In genomic region chr12:6535960-6536847, GRCh38 we compare ENCODE assay signal across 8 cellular contexts. TPM values are rescaled to one million over a fixed set of nuclear protein-coding genes. Genes with fewer than 3 reads are reported as not detected.
DNase-seq lines count a peak whose midpoint lies in the region; TF ChIP-seq lines count a peak whose summit lies in the region.

No MANE protein-coding gene starts in this region.

- H3K36me3 ChIP-seq in KOPT-K1 (ENCODE audit: insufficient read depth, low read length): peaks cover 80% of the 10 kb centered on the region
- H3K36me3 ChIP-seq in mucosa of rectum (ENCODE audit: control insufficient read depth in 2 of 2, insufficient read depth in 2 of 2, low read length in 2 of 2): peaks cover 32 to 36% of the 10 kb centered on the region in 2 donors

- H3K27me3 ChIP-seq in mucosa of rectum (ENCODE audit: control insufficient read depth in 2 of 2, insufficient read depth in 2 of 2, low read length in 2 of 2): no peaks in the 10 kb centered on the region

- peak overlapping the region; percentile 99 for H3K27ac ChIP-seq in KOPT-K1 (ENCODE audit: low read depth, low read length, poor library complexity, severe bottlenecking)
- peak overlapping the region; percentile 94 to 98 for H3K27ac ChIP-seq in mucosa of rectum (ENCODE audit: low read depth in 2 of 2, low read length in 2 of 2)

- H3K36me3 Mint-ChIP-seq in brain: peaks cover 51% of the 10 kb centered on the region

- peaks cover 6% of the 10 kb centered on the region for H3K27me3 Mint-ChIP-seq in brain

- H3K4me3 ChIP-seq in AG09309 (ENCODE audit: control insufficient read depth, low read depth, low read length): peak overlapping the region; percentile 99
- peak overlapping the region; percentile 93 to 94 for H3K4me3 ChIP-seq in mucosa of rectum (ENCODE audit: low read length in 2 of 2)

- H3K9me3 ChIP-seq in KOPT-K1 (ENCODE audit: insufficient read depth, low read length, poor library complexity, severe bottlenecking) (no peaks in the 10 kb centered on the region), mucosa of rectum (ENCODE audit: control insufficient read depth in 2 of 2, low read length in 2 of 2) (no peaks in the 10 kb centered on the region)

- H3K4me1 Mint-ChIP-seq in brain: peaks cover 77% of the 10 kb centered on the region

- peak overlapping the region; percentile 89 to 97 (median 94) for H3K4me3 Mint-ChIP-seq in brain

- DNase-seq in AG09309 (ENCODE audit: low read depth) (no peak), NCI-H748 treated with DMSO at 0.1 percent for 48 hours (lab: John Stamatoyannopoulos, UW) (no peak), NOMO-1 (lab: John Stamatoyannopoulos, UW; ENCODE audit: unreplicated experiment in 2 of 2) (no peak), NCI-H748 (lab: John Stamatoyannopoulos, UW; ENCODE audit: unreplicated experiment) (no peak), NCI-H510A treated with DMSO at 0.1 percent for 48 hours (lab: John Stamatoyannopoulos, UW) (no peak)

- peak overlapping the region; percentile 95 to 100 (median 100) for H3K27ac Mint-ChIP-seq in brain

- peak overlapping the region; percentile 26 to 94 for H3K9ac ChIP-seq in mucosa of rectum (ENCODE audit: low read depth in 1 of 2, low read length in 2 of 2)

- no peaks in the 10 kb centered on the region for H3K9me3 Mint-ChIP-seq in brain

- TF ChIP-seq CTCF in AG09309 (IDR thresholded peaks at IDR 0.05; ENCODE audit: control insufficient read depth, insufficient read depth, low read depth, low read length, missing control alignments): no peak
- TF ChIP-seq CTCF in brain (conservative IDR thresholded peaks at IDR 0.05): no peak

- peaks cover 61 to 65% of the 10 kb centered on the region in 2 donors for H3K4me1 ChIP-seq in mucosa of rectum (ENCODE audit: control insufficient read depth in 2 of 2, insufficient read depth in 2 of 2, low read length in 2 of 2)

RNA-seq across cellular contexts. Expression of gene GAPDH, which starts 1.9 kb away (rescaled TPM):
- polyA plus RNA-seq in brain (ENCODE audit: insufficient read depth, low read depth, low replicate concordance): 4,992 TPM

RNA-seq across cellular contexts. Expression of gene IFFO1, which starts 19.6 kb away (rescaled TPM):
- polyA plus RNA-seq in brain (ENCODE audit: insufficient read depth, low read depth, low replicate concordance): 7.3 TPM

RNA-seq across cellular contexts. Expression of gene NOP2, which starts 31.9 kb away (rescaled TPM):
- polyA plus RNA-seq in brain (ENCODE audit: insufficient read depth, low read depth, low replicate concordance): 12.3 TPM

RNA-seq across cellular contexts. Expression of gene NCAPD2, which starts 42.3 kb away (rescaled TPM):
- polyA plus RNA-seq in brain (ENCODE audit: insufficient read depth, low read depth, low replicate concordance): 69.2 TPM

RNA-seq across cellular contexts. Expression of gene MRPL51, which starts 43.1 kb away (rescaled TPM):
- 133 TPM for polyA plus RNA-seq in brain (ENCODE audit: insufficient read depth, low read depth, low replicate concordance)
